In the genomic region with DNA sequence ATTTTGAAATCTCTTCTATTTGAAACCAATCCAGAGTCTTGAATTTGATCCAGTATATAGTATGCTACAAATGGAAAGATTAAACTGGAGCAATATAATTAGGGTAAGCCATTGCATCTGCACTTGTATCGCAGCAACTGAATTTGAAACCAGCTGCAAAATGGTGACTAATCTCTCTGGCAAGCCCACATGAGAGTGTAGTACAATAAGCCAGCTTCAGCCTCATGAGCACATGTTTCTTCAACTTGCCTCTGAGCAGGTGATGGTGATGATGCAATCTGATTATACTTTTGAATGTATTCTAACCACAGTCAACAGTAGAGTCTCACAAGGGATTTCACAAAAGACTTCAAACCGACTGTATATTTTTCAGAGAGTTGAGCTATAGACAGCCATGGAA, we compare ENCODE assay signal across 9 cellular contexts. TPM values are rescaled to one million over a fixed set of nuclear protein-coding genes. Genes with fewer than 3 reads are reported as not detected.
DNase-seq lines count a peak whose midpoint lies in the region; ATAC-seq and TF ChIP-seq lines count a peak whose summit lies in the region.
"Had no signal": no experiment of that assay in that cellular context is flagged by ENCODE, and none has a peak within 500 bp of the region (broad histone marks: within the 10 kb centered on the region; RNA-seq: fewer than 3 reads in every experiment).

No MANE protein-coding gene starts in this region.

- H3K4me1 ChIP-seq in skeletal muscle tissue (ENCODE audit: control insufficient read depth in 3 of 3, insufficient read depth in 3 of 3, low read length in 3 of 3): peaks cover 2 to 9% (median 3%) of the 10 kb centered on the region in 3 donors

- TF ChIP-seq CTCF in AG09319 (IDR thresholded peaks at IDR 0.05; ENCODE audit: low read depth, low read length) (no peak), activated B cell treated with CpG ODN at 0.5 μM for 24 hours (IDR thresholded peaks at IDR 0.05) (no peak), type B pancreatic cell (conservative IDR thresholded peaks at IDR 0.05) (no peak)

- intact Hi-C loops in activated B cell treated with CpG ODN at 0.5 μM for 24 hours (cut with micrococcal nuclease): loop anchor here (5.0 kb wide), 1 partner anchor 33 kb away; no protein-coding TSS in a partner anchor

- no peaks in the 10 kb centered on the region for H3K27me3 ChIP-seq in skeletal muscle tissue (ENCODE audit: control insufficient read depth in 3 of 3, insufficient read depth in 3 of 3, low read length in 3 of 3)

- H3K27ac Mint-ChIP-seq in activated B cell treated with CpG ODN at 0.5 μM for 24 hours: peak overlapping the region; percentile 61
- no peak overlapping the region for H3K27ac Mint-ChIP-seq in type B pancreatic cell

- H3K4me3 ChIP-seq in skeletal muscle tissue (ENCODE audit: low read length in 3 of 3): no peak overlapping the region

- ATAC-seq in GM18868 (IDR thresholded peaks at IDR 0.05; ENCODE audit: unreplicated experiment) (peak; percentile 98), HG03039 (IDR thresholded peaks at IDR 0.05; ENCODE audit: unreplicated experiment) (peak; percentile 98), activated B cell treated with CpG ODN at 0.5 μM for 24 hours (ENCODE audit: low read depth) (peak; percentile 90)

- no peak overlapping the region for H3K4me3 Mint-ChIP-seq in activated B cell treated with CpG ODN at 0.5 μM for 24 hours
- no peak overlapping the region for H3K4me3 Mint-ChIP-seq in type B pancreatic cell
- H3K4me3 Mint-ChIP-seq: immature natural killer cell had no signal

- DNase-seq in AG09319 (ENCODE audit: extremely low read depth, low read depth) (peak; percentile 91), NCI-H1930 (lab: John Stamatoyannopoulos, UW) (peak; percentile 92 to 93), activated B cell treated with CpG ODN at 0.5 μM for 24 hours (no peak), fibroblast of peridontal ligament (ENCODE audit: extremely low read depth) (peak; percentile 99), type B pancreatic cell (ENCODE audit: extremely low spot score, unreplicated experiment) (no peak)

- CTCF ChIA-PET in activated B cell treated with CpG ODN at 0.5 μM for 24 hours (lab: Charles Lee): interaction anchor here (0.6 kb wide), 1 partner anchor 38 kb away, joined by 3 read pairs; no protein-coding TSS in a partner anchor

- no peaks in the 10 kb centered on the region for H3K36me3 ChIP-seq in skeletal muscle tissue (ENCODE audit: control insufficient read depth in 3 of 3, insufficient read depth in 3 of 3, low read length in 3 of 3)

- H3K9ac ChIP-seq in skeletal muscle tissue (ENCODE audit: low read depth in 1 of 3, low read length in 3 of 3): no peak overlapping the region

- H3K4me1 Mint-ChIP-seq in activated B cell treated with CpG ODN at 0.5 μM for 24 hours (peaks cover 17% of the 10 kb centered on the region), type B pancreatic cell (ENCODE audit: unreplicated experiment) (no peaks in the 10 kb centered on the region)

- peaks cover 0 to 2% (median 0%) of the 10 kb centered on the region in 3 donors for H3K9me3 ChIP-seq in skeletal muscle tissue (ENCODE audit: control insufficient read depth in 3 of 3, low read length in 3 of 3)

- H3K27ac ChIP-seq in skeletal muscle tissue (ENCODE audit: low read depth, low read length): peak overlapping the region; percentile 63

- no peaks in the 10 kb centered on the region for H3K9me3 Mint-ChIP-seq in activated B cell treated with CpG ODN at 0.5 μM for 24 hours
- H3K9me3 Mint-ChIP-seq in type B pancreatic cell: no peaks in the 10 kb centered on the region
- H3K9me3 Mint-ChIP-seq: immature natural killer cell had no signal

- H3K36me3 Mint-ChIP-seq in activated B cell treated with CpG ODN at 0.5 μM for 24 hours (ENCODE audit: low read depth) (peaks cover 13% of the 10 kb centered on the region), type B pancreatic cell (peaks cover 3% of the 10 kb centered on the region)

- POLR2A ChIA-PET in activated B cell treated with CpG ODN at 0.5 μM for 24 hours (lab: Charles Lee): interaction anchor here (0.6 to 1.0 kb wide), 3 partner anchors 31 to 79 kb away, joined by 3 to 4 read pairs (median 3); partner anchors contain the start of gene UMAD1

- H3K27me3 Mint-ChIP-seq in activated B cell treated with CpG ODN at 0.5 μM for 24 hours (no peaks in the 10 kb centered on the region), type B pancreatic cell (no peaks in the 10 kb centered on the region)

RNA-seq across cellular contexts. Expression of gene RPA3, which starts 0.8 kb away (rescaled TPM):
- total RNA-seq in activated B cell treated with CpG ODN at 0.5 μM for 24 hours (64.9 and 83.2 TPM in 2 replicates), skeletal muscle tissue (14.1 TPM), type B pancreatic cell (ENCODE audit: low replicate concordance) (27.3 and 42.3 TPM in 2 replicates)

Comparison
In these comparisons a context has a peak if more than half of its experiments do, and no peak if none do; other contexts are left out.
1. DNase-seq: peak in AG09319 (single experiment), NCI-H1930 (2 of 2) and fibroblast of peridontal ligament (single experiment); none in activated B cell treated with CpG ODN at 0.5 μM for 24 hours (single experiment) and type B pancreatic cell (single experiment).
2. Peak in every context shown above with its lines, with median percentiles within 50 percentile points of each other: ATAC-seq.